17 cellular contexts compared by ENCODE assay signal in genomic region chr2:146879882-146880281, GRCh38.
DNase-seq lines count a peak whose midpoint lies in the region; ATAC-seq and TF ChIP-seq lines count a peak whose summit lies in the region.
"Had no signal": no experiment of that assay in that cellular context is flagged by ENCODE, and none has a peak within 500 bp of the region (broad histone marks: within the 10 kb centered on the region; RNA-seq: fewer than 3 reads in every experiment).

No MANE protein-coding gene starts in this region.

- no peak overlapping the region for H3K4me2 ChIP-seq in mesendoderm (ENCODE audit: low read length)
- H3K4me2 ChIP-seq: BLaER1 treated with 17β-estradiol and CSF1 and Interleukin-3, amounts not matched to agents 10 nM and 100 nM had no signal

- no peak overlapping the region for H3K18ac ChIP-seq in mesendoderm (ENCODE audit: low read length)

- POLR2A ChIA-PET in RWPE1 (lab: Yijun Ruan, JAX; ENCODE audit: low non-redundant PET), result no interaction called here

- no peak overlapping the region for H4K5ac ChIP-seq in mesendoderm (ENCODE audit: low read length)

- H3K4ac ChIP-seq in mesendoderm (ENCODE audit: low read depth, low read length), result no peak overlapping the region

- DNase-seq in EL (peak; percentile 27), MG63 (peak; percentile 2), choroid plexus epithelial cell (ENCODE audit: low read depth) (peak; percentile 12), mesendoderm (peak; percentile 17), heart right ventricle (no peak), RWPE1 (ENCODE audit: low spot score) (no peak), SIG-M5 (lab: John Stamatoyannopoulos, UW) (no peak)
- DNase-seq: 8988T; ACHN; Calu3; CD4-positive, CD25-positive, alpha-beta regulatory T cell; DMS79 treated with DMSO at 0.1 percent for 48 hours; HCEC 1CT; HFFc6 had no signal

- no peak overlapping the region for H3K4me3 ChIP-seq in MG63
- H3K4me3 ChIP-seq in choroid plexus epithelial cell (ENCODE audit: low read depth, low read length), result no peak overlapping the region
- H3K4me3 ChIP-seq in mesendoderm (ENCODE audit: low read length), result no peak overlapping the region
- no peak overlapping the region for H3K4me3 ChIP-seq in heart right ventricle
- H3K4me3 ChIP-seq: BLaER1 treated with 17β-estradiol and CSF1 and Interleukin-3, amounts not matched to agents 10 nM and 100 nM; GM12878 had no signal

- no peaks in the 10 kb centered on the region for H3K79me2 ChIP-seq in mesendoderm (ENCODE audit: control insufficient read depth, insufficient read depth, low read length)

- no peak overlapping the region for H2BK15ac ChIP-seq in mesendoderm (replicated peaks; ENCODE audit: low read depth)

- TF ChIP-seq CTCF in choroid plexus epithelial cell (conservative IDR thresholded peaks at IDR 0.05; ENCODE audit: low read depth, low read length) (no peak), heart right ventricle (IDR thresholded peaks at IDR 0.05) (no peak), RWPE1 (conservative IDR thresholded peaks at IDR 0.05; ENCODE audit: low read depth) (no peak)

- H3K27ac ChIP-seq in mesendoderm (ENCODE audit: low read depth, low read length) (no peak overlapping the region), heart right ventricle (no peak overlapping the region), RWPE1 (no peak overlapping the region)
- H3K27ac ChIP-seq: BLaER1 treated with 17β-estradiol and CSF1 and Interleukin-3, amounts not matched to agents 10 nM and 100 nM had no signal

- ATAC-seq in heart right ventricle (no peak), HG02610 (IDR thresholded peaks at IDR 0.05; ENCODE audit: unreplicated experiment) (no peak)
- ATAC-seq: GM12878 had no signal

- CTCF ChIA-PET in RWPE1 (lab: Yijun Ruan, JAX), result no interaction called here

- no peak overlapping the region for H2BK120ac ChIP-seq in mesendoderm (ENCODE audit: low read depth, low read length)

- H3K36me3 ChIP-seq in MG63 (no peaks in the 10 kb centered on the region), mesendoderm (ENCODE audit: control insufficient read depth, insufficient read depth, low read length) (no peaks in the 10 kb centered on the region), heart right ventricle (no peaks in the 10 kb centered on the region)
- H3K36me3 ChIP-seq: BLaER1 treated with 17β-estradiol and CSF1 and Interleukin-3, amounts not matched to agents 10 nM and 100 nM had no signal

- no peak overlapping the region for H4K8ac ChIP-seq in mesendoderm (ENCODE audit: low read depth, low read length)

- intact Hi-C loops in heart right ventricle (cut with DNase I), result no loop called here

- H3K9ac ChIP-seq in mesendoderm (ENCODE audit: low read length), result no peak overlapping the region
- H3K9ac ChIP-seq: BLaER1 treated with 17β-estradiol and CSF1 and Interleukin-3, amounts not matched to agents 10 nM and 100 nM had no signal

- WGBS in mesendoderm (ENCODE audit: extremely low coverage, insufficient coverage, low lambda C conversion rate), result no CpG with 5 or more reads among the region's 6 CpGs
- 84 to 87% methylated on average over 6 of the region's 6 CpGs for WGBS in heart right ventricle, 2 donors

- H3K4me1 ChIP-seq in mesendoderm (ENCODE audit: control insufficient read depth, low read depth, low read length) (no peaks in the 10 kb centered on the region), heart right ventricle (no peaks in the 10 kb centered on the region)

- no peak overlapping the region for H2BK5ac ChIP-seq in mesendoderm (ENCODE audit: low read length)

- no peaks in the 10 kb centered on the region for H3K79me1 ChIP-seq in mesendoderm (ENCODE audit: low read length)

- no peak overlapping the region for H3K23ac ChIP-seq in mesendoderm (ENCODE audit: low read length)

- H3K56ac ChIP-seq in mesendoderm (ENCODE audit: low read length), result no peak overlapping the region

- H3K27me3 ChIP-seq in MG63, result no peaks in the 10 kb centered on the region
- H3K27me3 ChIP-seq in mesendoderm (ENCODE audit: insufficient read depth, low read length, poor library complexity), result no peaks in the 10 kb centered on the region
- H3K27me3 ChIP-seq in heart right ventricle, result no peaks in the 10 kb centered on the region
- H3K27me3 ChIP-seq: BLaER1 treated with 17β-estradiol and CSF1 and Interleukin-3, amounts not matched to agents 10 nM and 100 nM had no signal

- H2AK5ac ChIP-seq in mesendoderm (ENCODE audit: low read length), result no peak overlapping the region

- H3K9me3 ChIP-seq in MG63 (no peaks in the 10 kb centered on the region; the same call in none of the 2 replicates), heart right ventricle (peaks cover 0 to 8% (median 0%) of the 10 kb centered on the region in 11 donors)

Comparison
In these comparisons a context has a peak if more than half of its experiments do, and no peak if none do; other contexts are left out.
1. DNase-seq: peak in EL (single experiment), MG63 (single experiment), choroid plexus epithelial cell (single experiment) and mesendoderm (single experiment); none in heart right ventricle (0 of 2), RWPE1 (single experiment) and SIG-M5 (single experiment).